In genomic region chr4:1153567-1154090, GRCh38 we compare ENCODE assay signal across 1 cellular context.
TF ChIP-seq lines count a peak whose summit lies in the region.

No MANE protein-coding gene starts in this region.

TF ChIP-seq in K562, 482 proteins besides CTCF, POLR2A, EP300 and RAD21 (continued from another document):
- no peak for TF ChIP-seq UBTF (IDR thresholded peaks at IDR 0.05; ENCODE audit: borderline replicate concordance in 1 of 2, low read depth in 2 of 2, low read length in 2 of 2)
- no peak for TF ChIP-seq HMGXB4 (CRISPR knock-in tag; IDR thresholded peaks at IDR 0.05)
- no peak for TF ChIP-seq E2F4 (CRISPR knock-in tag; IDR thresholded peaks at IDR 0.05; ENCODE audit: low read depth)
- no peak for TF ChIP-seq E2F1 (CRISPR knock-in tag; IDR thresholded peaks at IDR 0.05)
- TF ChIP-seq MIER1 (IDR thresholded peaks at IDR 0.05; ENCODE audit: low read depth) = no peak
- TF ChIP-seq NFE2L1 (tag; IDR thresholded peaks at IDR 0.05; ENCODE audit: borderline replicate concordance, low read depth) = no peak
- TF ChIP-seq HDGF (IDR thresholded peaks at IDR 0.05) = no peak
- no peak for TF ChIP-seq ZBTB7A (IDR thresholded peaks at IDR 0.05; ENCODE audit: borderline replicate concordance, control insufficient read depth, low read depth, low read length)
- no peak for TF ChIP-seq RBM22 (IDR thresholded peaks at IDR 0.05; ENCODE audit: low read depth, low read length, poor library complexity, severe bottlenecking)
- no peak for TF ChIP-seq CREB1 (IDR thresholded peaks at IDR 0.05)
- no peak for TF ChIP-seq CREB1 (CRISPR knock-in tag; IDR thresholded peaks at IDR 0.05)
- TF ChIP-seq, protein P1, sequence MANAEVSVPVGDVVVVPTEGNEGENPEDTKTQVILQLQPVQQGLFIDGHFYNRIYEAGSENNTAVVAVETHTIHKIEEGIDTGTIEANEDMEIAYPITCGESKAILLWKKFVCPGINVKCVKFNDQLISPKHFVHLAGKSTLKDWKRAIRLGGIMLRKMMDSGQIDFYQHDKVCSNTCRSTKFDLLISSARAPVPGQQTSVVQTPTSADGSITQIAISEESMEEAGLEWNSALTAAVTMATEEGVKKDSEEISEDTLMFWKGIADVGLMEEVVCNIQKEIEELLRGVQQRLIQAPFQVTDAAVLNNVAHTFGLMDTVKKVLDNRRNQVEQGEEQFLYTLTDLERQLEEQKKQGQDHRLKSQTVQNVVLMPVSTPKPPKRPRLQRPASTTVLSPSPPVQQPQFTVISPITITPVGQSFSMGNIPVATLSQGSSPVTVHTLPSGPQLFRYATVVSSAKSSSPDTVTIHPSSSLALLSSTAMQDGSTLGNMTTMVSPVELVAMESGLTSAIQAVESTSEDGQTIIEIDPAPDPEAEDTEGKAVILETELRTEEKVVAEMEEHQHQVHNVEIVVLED (CRISPR knock-in tag; IDR thresholded peaks at IDR 0.05) = no peak
- no peak for TF ChIP-seq NONO (IDR thresholded peaks at IDR 0.05; ENCODE audit: low read depth in 2 of 2, low read length in 1 of 2)
- no peak for TF ChIP-seq ERF (CRISPR knock-in tag; IDR thresholded peaks at IDR 0.05)
